8 cellular contexts compared by ENCODE assay signal in genomic region chr6:112253505-112253841, GRCh38. TPM values are rescaled to one million over a fixed set of nuclear protein-coding genes. Genes with fewer than 3 reads are reported as not detected.
DNase-seq lines count a peak whose midpoint lies in the region; ATAC-seq and TF ChIP-seq lines count a peak whose summit lies in the region.

No MANE protein-coding gene starts in this region.

- H3K27ac Mint-ChIP-seq in naive thymus-derived CD4-positive, alpha-beta T cell, result no peak overlapping the region

- intact Hi-C loops in naive thymus-derived CD4-positive, alpha-beta T cell (cut with micrococcal nuclease), result no loop called here

- H3K27me3 ChIP-seq in RWPE2 (ENCODE audit: insufficient read depth, poor library complexity, severe bottlenecking), result no peaks in the 10 kb centered on the region
- H3K27me3 ChIP-seq in naive thymus-derived CD4-positive, alpha-beta T cell (ENCODE audit: control insufficient read depth in 2 of 2, insufficient read depth in 2 of 2, low read length in 2 of 2), result no peaks in the 10 kb centered on the region

- POLR2A ChIA-PET in naive thymus-derived CD4-positive, alpha-beta T cell (lab: Charles Lee), result no interaction called here

- H3K4me1 ChIP-seq in RWPE2 (ENCODE audit: insufficient read depth, poor library complexity, severe bottlenecking), result peaks cover 6% of the 10 kb centered on the region
- H3K4me1 ChIP-seq in naive thymus-derived CD4-positive, alpha-beta T cell (ENCODE audit: control insufficient read depth in 2 of 2, insufficient read depth in 2 of 2, low read length in 2 of 2), result no peaks in the 10 kb centered on the region

- DNase-seq in RWPE2 (ENCODE audit: low spot score), result no peak
- no peak for DNase-seq in naive thymus-derived CD4-positive, alpha-beta T cell
- DNase-seq in OCI-M1 (lab: John Stamatoyannopoulos, UW), result no peak
- no peak for DNase-seq in AG08396 (ENCODE audit: low spot score)

- H3K4me3 Mint-ChIP-seq in naive thymus-derived CD4-positive, alpha-beta T cell, result peak overlapping the region; percentile 73 to 90 (median 80)

- ATAC-seq in GM18498 (IDR thresholded peaks at IDR 0.05; ENCODE audit: unreplicated experiment) (peak; percentile 36), RWPE2 (ENCODE audit: low read depth) (no peak), esophagus mucosa (peak; percentile 13), GM19035 (IDR thresholded peaks at IDR 0.05; ENCODE audit: unreplicated experiment) (no peak), GM21528 (IDR thresholded peaks at IDR 0.05; ENCODE audit: low FRiP score, unreplicated experiment) (no peak)
- ATAC-seq in naive thymus-derived CD4-positive, alpha-beta T cell, result peak; percentile 26

- H3K9me3 Mint-ChIP-seq in naive thymus-derived CD4-positive, alpha-beta T cell, result no peaks in the 10 kb centered on the region

- no peak for TF ChIP-seq CTCF in RWPE2 (IDR thresholded peaks at IDR 0.05; ENCODE audit: poor library complexity, severe bottlenecking)

- H3K4me3 ChIP-seq in RWPE2 (ENCODE audit: severe bottlenecking), result peak overlapping the region; percentile 32
- H3K4me3 ChIP-seq in naive thymus-derived CD4-positive, alpha-beta T cell (ENCODE audit: low read length), result peak overlapping the region; percentile 43

- no peak overlapping the region for H3K27ac ChIP-seq in RWPE2 (ENCODE audit: poor library complexity, severe bottlenecking)
- H3K27ac ChIP-seq in naive thymus-derived CD4-positive, alpha-beta T cell (ENCODE audit: low read depth, low read length), result no peak overlapping the region

- H3K9me3 ChIP-seq in RWPE2 (ENCODE audit: severe bottlenecking), result no peaks in the 10 kb centered on the region
- no peaks in the 10 kb centered on the region for H3K9me3 ChIP-seq in naive thymus-derived CD4-positive, alpha-beta T cell (ENCODE audit: control insufficient read depth in 2 of 3, low read length in 3 of 3)

- peaks cover 12 to 19% (median 16%) of the 10 kb centered on the region in 7 donors for H3K4me1 Mint-ChIP-seq in naive thymus-derived CD4-positive, alpha-beta T cell

- H3K36me3 ChIP-seq in RWPE2 (ENCODE audit: low read depth), result no peaks in the 10 kb centered on the region
- H3K36me3 ChIP-seq in naive thymus-derived CD4-positive, alpha-beta T cell (ENCODE audit: control insufficient read depth in 2 of 3, insufficient read depth in 3 of 3, low read length in 3 of 3), result no peaks in the 10 kb centered on the region

- peaks cover 36 to 79% (median 50%) of the 10 kb centered on the region in 5 donors for H3K27me3 Mint-ChIP-seq in naive thymus-derived CD4-positive, alpha-beta T cell

- CTCF ChIA-PET in naive thymus-derived CD4-positive, alpha-beta T cell (lab: Charles Lee), result no interaction called here

- H3K36me3 Mint-ChIP-seq in naive thymus-derived CD4-positive, alpha-beta T cell, result no peaks in the 10 kb centered on the region

RNA-seq across cellular contexts. Expression of gene LAMA4, which starts 0.9 kb away (rescaled TPM):
- total RNA-seq in esophagus mucosa, result 8.0 TPM
- total RNA-seq in naive thymus-derived CD4-positive, alpha-beta T cell, result not detected
- polyA plus RNA-seq in naive thymus-derived CD4-positive, alpha-beta T cell, result not detected

Comparison
In these comparisons a context has a peak if more than half of its experiments do, and no peak if none do; other contexts are left out.
1. ATAC-seq: peak in GM18498 (single experiment), esophagus mucosa (single experiment) and naive thymus-derived CD4-positive, alpha-beta T cell (single experiment); none in RWPE2 (single experiment), GM19035 (single experiment) and GM21528 (single experiment).